Comparison of ENCODE assay signal across 27 cellular contexts in the genomic region with DNA sequence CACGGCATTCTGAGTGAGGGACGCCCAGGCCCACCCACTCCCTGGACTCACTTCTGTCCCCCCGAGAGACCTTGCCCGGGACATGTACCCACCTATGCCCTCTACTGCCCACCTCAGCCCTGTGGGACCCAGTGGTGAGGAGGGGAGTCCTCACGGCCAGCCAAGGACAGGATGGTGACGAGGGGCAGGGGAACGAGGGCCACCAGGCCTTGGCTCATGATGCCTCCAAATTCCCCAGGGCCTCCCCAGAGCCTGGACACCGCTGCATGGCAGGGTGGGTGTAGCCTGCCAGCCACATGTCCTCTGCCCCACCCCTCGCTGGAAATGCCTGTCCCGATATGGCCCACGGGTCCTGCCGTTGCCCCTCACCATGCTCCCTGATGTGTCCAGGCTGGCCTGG.
"Had no signal": no experiment of that assay in that cellular context is flagged by ENCODE, and none has a peak within 500 bp of the region (broad histone marks: within the 10 kb centered on the region; RNA-seq: fewer than 3 reads in every experiment).

No MANE protein-coding gene starts in this region.

- H3K4me3 Mint-ChIP-seq: activated B cell treated with CpG ODN at 0.5 μM for 24 hours; activated CD4-positive, alpha-beta memory T cell treated with anti-CD3 and anti-CD28 coated beads for 36 hours; activated naive CD4-positive, alpha-beta T cell treated with anti-CD3 and anti-CD28 coated beads, Interleukin-2, amount 50 U/mL, for 24 hours; activated T-cell treated with anti-CD3 and anti-CD28 coated beads, Interleukin-2, amount 50 U/mL, for 24 hours; brain had no signal

- H3K9me3 Mint-ChIP-seq: activated B cell treated with CpG ODN at 0.5 μM for 24 hours; activated CD4-positive, alpha-beta memory T cell treated with anti-CD3 and anti-CD28 coated beads for 36 hours; activated naive CD4-positive, alpha-beta T cell treated with anti-CD3 and anti-CD28 coated beads, Interleukin-2, amount 50 U/mL, for 24 hours; activated T-cell treated with anti-CD3 and anti-CD28 coated beads, Interleukin-2, amount 50 U/mL, for 24 hours; activated T-helper 2 cell treated with anti-CD3 and anti-CD28 coated beads, Interferon-gamma antibody, Interleukin-2, Interleukin-4, amounts not matched to agents 10 μg/mL and 5 μg/mL and 100 μg/mL, durations not matched to agents 14 hours and 24 hours and 36 hours; brain had no signal

- H3K36me3 Mint-ChIP-seq: activated CD4-positive, alpha-beta memory T cell treated with anti-CD3 and anti-CD28 coated beads for 36 hours had no signal

- H3K27ac ChIP-seq: VCaP had no signal

- H3K27ac Mint-ChIP-seq: activated B cell treated with CpG ODN at 0.5 μM for 24 hours; activated CD4-positive, alpha-beta memory T cell treated with anti-CD3 and anti-CD28 coated beads for 36 hours; activated naive CD4-positive, alpha-beta T cell treated with anti-CD3 and anti-CD28 coated beads, Interleukin-2, amount 50 U/mL, for 24 hours; activated T-helper 2 cell treated with anti-CD3 and anti-CD28 coated beads, Interferon-gamma antibody, Interleukin-2, Interleukin-4, amounts not matched to agents 10 μg/mL and 5 μg/mL and 100 μg/mL, durations not matched to agents 14 hours and 24 hours and 36 hours had no signal

- H3K4me3 ChIP-seq: MG63 had no signal

- DNase-seq: activated B cell treated with CpG ODN at 0.5 μM for 24 hours; activated CD4-positive, alpha-beta memory T cell treated with anti-CD3 and anti-CD28 coated beads for 36 hours; activated CD4-positive, alpha-beta T cell treated with anti-CD3 and anti-CD28 coated beads for 4 hours; activated CD4-positive, alpha-beta T cell treated with anti-CD3 and anti-CD28 coated beads, Interleukin-2, amount 50 U/mL, for 1 hour; activated CD4-positive, CD25-positive, alpha-beta regulatory T cell treated with anti-CD3 and anti-CD28 coated beads, Interleukin-2, amount 50 U/mL, for 72 hours; activated gamma-delta T cell; activated naive CD4-positive, alpha-beta T cell treated with Interleukin-2 at 50 U/mL for 16 hours; activated T-cell treated with anti-CD3 and anti-CD28 coated beads, Interleukin-2, amount 50 U/mL, for 24 hours; anterior cingulate cortex; caudate nucleus; cerebellar nuclear complex; Kasumi-1; MG63; NCI-H1048; NCI-H1436 treated with DMSO at 0.1 percent for 48 hours; NCI-H1694 treated with DMSO at 0.1 percent for 48 hours; NCI-H2029; NCI-H345; NCI-H524 treated with DMSO at 0.1 percent for 48 hours; SW 1271; T-helper 1 cell; T-helper 2 cell; T-helper 9 cell had no signal

- H3K4me1 Mint-ChIP-seq: activated B cell treated with CpG ODN at 0.5 μM for 24 hours; activated naive CD4-positive, alpha-beta T cell treated with anti-CD3 and anti-CD28 coated beads, Interleukin-2, amount 50 U/mL, for 24 hours had no signal

- H3K27me3 Mint-ChIP-seq: activated B cell treated with CpG ODN at 0.5 μM for 24 hours; activated CD4-positive, alpha-beta memory T cell treated with anti-CD3 and anti-CD28 coated beads for 36 hours; activated naive CD4-positive, alpha-beta T cell treated with anti-CD3 and anti-CD28 coated beads, Interleukin-2, amount 50 U/mL, for 24 hours; activated T-cell treated with anti-CD3 and anti-CD28 coated beads, Interleukin-2, amount 50 U/mL, for 24 hours; brain had no signal

- H3K27me3 ChIP-seq: MG63 had no signal
